Comparison of ENCODE assay signal across 10 cellular contexts in the genomic region with DNA sequence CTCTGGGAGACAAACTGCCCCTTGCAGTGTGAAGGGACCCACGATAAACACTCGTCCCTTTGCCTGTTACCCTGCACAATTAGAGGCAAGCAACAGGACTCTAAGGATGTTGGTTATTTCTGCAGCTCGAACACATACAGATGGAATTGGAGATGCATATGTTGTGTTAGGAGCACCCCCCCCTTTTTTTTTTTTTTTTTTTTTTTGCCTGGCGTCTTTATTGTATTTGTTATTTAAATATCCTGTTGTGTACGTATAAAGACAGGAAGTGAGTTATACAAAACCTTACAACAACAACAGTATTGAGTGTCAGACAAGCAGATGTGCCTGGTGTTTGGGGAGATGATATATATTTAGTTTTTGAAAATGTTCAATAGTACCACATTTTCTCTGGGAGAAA. TPM values are rescaled to one million over a fixed set of nuclear protein-coding genes. Genes with fewer than 3 reads are reported as not detected.
DNase-seq lines count a peak whose midpoint lies in the region; ATAC-seq and TF ChIP-seq lines count a peak whose summit lies in the region.
"Had no signal": no experiment of that assay in that cellular context is flagged by ENCODE, and none has a peak within 500 bp of the region (broad histone marks: within the 10 kb centered on the region; RNA-seq: fewer than 3 reads in every experiment).

No MANE protein-coding gene starts in this region.

- TF ChIP-seq CTCF in glutamatergic neuron (IDR thresholded peaks at IDR 0.05; ENCODE audit: partially characterized antibody, unreplicated experiment) (no peak), smooth muscle cell (IDR thresholded peaks at IDR 0.05; ENCODE audit: borderline replicate concordance, insufficient read depth, poor library complexity, severe bottlenecking) (no peak), thyroid gland (IDR thresholded peaks at IDR 0.05) (no peak)

- peak overlapping the region; percentile 22 for H3K9ac ChIP-seq in NT2/D1 (ENCODE audit: insufficient read length, low read depth)
- peak overlapping the region; percentile 37 for H3K9ac ChIP-seq in smooth muscle cell (ENCODE audit: low read depth)

- H3K9me3 Mint-ChIP-seq in glutamatergic neuron (ENCODE audit: unreplicated experiment), result peaks cover 2% of the 10 kb centered on the region

- H3K4me1 ChIP-seq in NT2/D1 (ENCODE audit: insufficient read depth, insufficient read length) (no peaks in the 10 kb centered on the region), smooth muscle cell (ENCODE audit: low read depth) (peaks cover 43% of the 10 kb centered on the region), thyroid gland (no peaks in the 10 kb centered on the region)

- intact Hi-C loops in thyroid gland (cut with DNase I), result no loop called here

- DNase-seq in NCI-H2171 treated with DMSO at 0.1 percent for 48 hours (lab: John Stamatoyannopoulos, UW), result peak; percentile 20
- DNase-seq in NCI-H2171 (lab: John Stamatoyannopoulos, UW), result no peak
- DNase-seq in NT2/D1 (ENCODE audit: low read depth, low spot score), result no peak
- no peak for DNase-seq in glutamatergic neuron
- no peak for DNase-seq in smooth muscle cell (lab: John Stamatoyannopoulos, UW; ENCODE audit: unreplicated experiment)
- DNase-seq in NCI-H446 treated with DMSO at 0.1 percent for 48 hours (lab: John Stamatoyannopoulos, UW), result no peak
- DNase-seq in thyroid gland, result no peak
- DNase-seq: activated CD8-positive, alpha-beta memory T cell treated with anti-CD3 and anti-CD28 coated beads, Interleukin-2, amount 10 ng/mL, durations not matched to agents 7 days and 5 days; MG63 had no signal

- H3K36me3 ChIP-seq in NT2/D1 (ENCODE audit: insufficient read depth, insufficient read length, low read length) (no peaks in the 10 kb centered on the region), smooth muscle cell (ENCODE audit: low read depth) (no peaks in the 10 kb centered on the region), thyroid gland (no peaks in the 10 kb centered on the region)
- H3K36me3 ChIP-seq: MG63 had no signal

- H3K4me3 Mint-ChIP-seq in glutamatergic neuron (ENCODE audit: unreplicated experiment), result peak overlapping the region; percentile 92
- H3K4me3 Mint-ChIP-seq: activated CD8-positive, alpha-beta memory T cell treated with anti-CD3 and anti-CD28 coated beads, Interleukin-2, amount 10 ng/mL, durations not matched to agents 7 days and 5 days had no signal

- peak overlapping the region; percentile 93 for H3K4me2 ChIP-seq in smooth muscle cell

- TF ChIP-seq POLR2A in thyroid gland (IDR thresholded peaks at IDR 0.05), result no peak

- no peak for ATAC-seq in GM21423 (IDR thresholded peaks at IDR 0.05; ENCODE audit: unreplicated experiment)
- ATAC-seq: activated CD8-positive, alpha-beta memory T cell treated with anti-CD3 and anti-CD28 coated beads, Interleukin-2, amount 10 ng/mL, durations not matched to agents 7 days and 5 days had no signal

- H3F3A ChIP-seq in smooth muscle cell (ENCODE audit: low read depth), result no peaks in the 10 kb centered on the region

- no peaks in the 10 kb centered on the region for H4K20me1 ChIP-seq in smooth muscle cell (ENCODE audit: low read depth)

- H3K9me3 ChIP-seq in NT2/D1 (ENCODE audit: insufficient read depth, low read length) (no peaks in the 10 kb centered on the region), smooth muscle cell (replicated peaks; ENCODE audit: low read depth) (no peaks in the 10 kb centered on the region), thyroid gland (no peaks in the 10 kb centered on the region)
- H3K9me3 ChIP-seq: MG63 had no signal

- no peaks in the 10 kb centered on the region for H3K36me3 Mint-ChIP-seq in glutamatergic neuron (ENCODE audit: unreplicated experiment)
- H3K36me3 Mint-ChIP-seq: activated CD8-positive, alpha-beta memory T cell treated with anti-CD3 and anti-CD28 coated beads, Interleukin-2, amount 10 ng/mL, durations not matched to agents 7 days and 5 days had no signal

- peak overlapping the region; percentile 93 for H2AFZ ChIP-seq in smooth muscle cell (ENCODE audit: low read depth)

- peaks cover 7% of the 10 kb centered on the region for H3K27me3 ChIP-seq in NT2/D1 (ENCODE audit: insufficient read depth, insufficient read length)
- no peaks in the 10 kb centered on the region for H3K27me3 ChIP-seq in smooth muscle cell (ENCODE audit: low read depth)
- no peaks in the 10 kb centered on the region for H3K27me3 ChIP-seq in thyroid gland

- H3K27me3 Mint-ChIP-seq in glutamatergic neuron (ENCODE audit: unreplicated experiment), result peaks cover 5% of the 10 kb centered on the region

- H3K27ac ChIP-seq in smooth muscle cell (ENCODE audit: low read depth) (no peak overlapping the region), thyroid gland (no peak overlapping the region)

- no peaks in the 10 kb centered on the region for H3K79me2 ChIP-seq in smooth muscle cell (ENCODE audit: low read depth)

- H3K27ac Mint-ChIP-seq in glutamatergic neuron (ENCODE audit: unreplicated experiment), result peak overlapping the region; percentile 98
- H3K27ac Mint-ChIP-seq: activated CD8-positive, alpha-beta memory T cell treated with anti-CD3 and anti-CD28 coated beads, Interleukin-2, amount 10 ng/mL, durations not matched to agents 7 days and 5 days had no signal

- 48% methylated on average over 5 of the region's 5 CpGs for WGBS in smooth muscle cell (ENCODE audit: low lambda C conversion rate)
- 78 to 80% methylated on average over 5 of the region's 5 CpGs for WGBS in thyroid gland, 2 donors

- peaks cover 28% of the 10 kb centered on the region for H3K4me1 Mint-ChIP-seq in glutamatergic neuron (ENCODE audit: low read depth, unreplicated experiment)

- H3K4me3 ChIP-seq in NT2/D1 (ENCODE audit: insufficient read length, low read depth), result peak overlapping the region; percentile 38
- peak overlapping the region; percentile 55 for H3K4me3 ChIP-seq in smooth muscle cell
- no peak overlapping the region for H3K4me3 ChIP-seq in thyroid gland (replicated peaks in 1 of 3)
- H3K4me3 ChIP-seq: MG63 had no signal

RNA-seq across cellular contexts. Expression of gene ZNF516, which starts 23.0 kb away (rescaled TPM):
- total RNA-seq in glutamatergic neuron (ENCODE audit: unreplicated experiment) (192 TPM), smooth muscle cell (24.2 and 32.3 TPM in 2 replicates), thyroid gland (10 to 100 TPM; 25.4 to 44.8 (median 28.6) TPM)
- polyA plus RNA-seq in smooth muscle cell, result 14.1 and 15.6 TPM in 2 replicates

Comparison
In these comparisons a context has a peak if more than half of its experiments do, and no peak if none do; other contexts are left out.
1. H3K4me3 ChIP-seq: peak in NT2/D1 (single experiment) and smooth muscle cell (single experiment); none in thyroid gland (0 of 3).